In genomic region chr11:75499423-75500305, GRCh38 we compare ENCODE assay signal across 9 cellular contexts. TPM values are rescaled to one million over a fixed set of nuclear protein-coding genes. Genes with fewer than 3 reads are reported as not detected.
A peak's percentile ranks its signal among the peaks of the same experiment; 100 is the strongest.
DNase-seq lines count a peak whose midpoint lies in the region; ATAC-seq and TF ChIP-seq lines count a peak whose summit lies in the region.
"Had no signal": no experiment of that assay in that cellular context is flagged by ENCODE, and none has a peak within 500 bp of the region (broad histone marks: within the 10 kb centered on the region; RNA-seq: fewer than 3 reads in every experiment).

No MANE protein-coding gene starts in this region.

- WGBS in mammary epithelial cell (ENCODE audit: low coverage, missing lambda C conversion rate) = 52% methylated on average over 7 of the region's 8 CpGs
- WGBS in tibial nerve, 2 donors = 60 to 64% methylated on average over 8 of the region's 8 CpGs

- H3K27me3 ChIP-seq in mammary epithelial cell (ENCODE audit: insufficient read depth, low read length) (no peaks in the 10 kb centered on the region), tibial nerve (no peaks in the 10 kb centered on the region)

- no peak for TF ChIP-seq POLR2A in tibial nerve (IDR thresholded peaks at IDR 0.05)

- DNase-seq in HS-5 (ENCODE audit: low read depth) (peak; percentile 95), mammary epithelial cell (peak; percentile 73), kidney glomerular epithelial cell (lab: John Stamatoyannopoulos, UW) (peak; percentile 46), tibial nerve (ENCODE audit: low spot score in 2 of 2) (peak; percentile 76 to 81), CD14-positive monocyte (ENCODE audit: low spot score) (no peak), NCI-H146 treated with DMSO at 0.1 percent for 48 hours (lab: John Stamatoyannopoulos, UW; ENCODE audit: unreplicated experiment) (no peak)
- DNase-seq in natural killer cell treated with Interleukin-12 subunit alpha and Interleukin-12 subunit beta and Interleukin-15 and Interleukin-18, amount 100 ng/mL, for 72 hours (ENCODE audit: low spot score) = no peak
- DNase-seq: NCI-H146 had no signal

- H3K4me1 Mint-ChIP-seq in CD14-positive monocyte = peaks cover 33% of the 10 kb centered on the region
- peaks cover 12 to 16% of the 10 kb centered on the region in 2 donors for H3K4me1 Mint-ChIP-seq in natural killer cell treated with Interleukin-12 subunit alpha and Interleukin-12 subunit beta and Interleukin-15 and Interleukin-18, amount 100 ng/mL, for 72 hours (ENCODE audit: low read depth in 2 of 2)

- H3K36me3 Mint-ChIP-seq in CD14-positive monocyte = peaks cover 0 to 1% of the 10 kb centered on the region in 2 donors
- H3K36me3 Mint-ChIP-seq in natural killer cell treated with Interleukin-12 subunit alpha and Interleukin-12 subunit beta and Interleukin-15 and Interleukin-18, amount 100 ng/mL, for 72 hours = no peaks in the 10 kb centered on the region

- CTCF ChIA-PET in mammary epithelial cell (lab: Charles Lee; ENCODE audit: low non-redundant PET) = no interaction called here

- H3K36me3 ChIP-seq in mammary epithelial cell (ENCODE audit: insufficient read depth, low read length) (no peaks in the 10 kb centered on the region), tibial nerve (no peaks in the 10 kb centered on the region)

- H3K9ac ChIP-seq in mammary epithelial cell (ENCODE audit: insufficient read depth, low read length) = no peak overlapping the region

- peak in 1 of 2 donors; percentile 88 for TF ChIP-seq EP300 in tibial nerve (IDR thresholded peaks at IDR 0.05)

- no TSS peak for BruUV-seq in mammary epithelial cell (replicated peaks; lab: Mats Ljungman, UMichigan)

- no peak overlapping the region for H3K4me3 Mint-ChIP-seq in CD14-positive monocyte
- H3K4me3 Mint-ChIP-seq in natural killer cell treated with Interleukin-12 subunit alpha and Interleukin-12 subunit beta and Interleukin-15 and Interleukin-18, amount 100 ng/mL, for 72 hours = no peak overlapping the region

- H3K4me1 ChIP-seq in mammary epithelial cell (ENCODE audit: insufficient read depth, low read length) (peaks cover 32% of the 10 kb centered on the region), tibial nerve (peaks cover 0 to 60% (median 11%) of the 10 kb centered on the region in 4 donors)

- in situ Hi-C loops in mammary epithelial cell (cut with MboI; ENCODE audit: low sequenced_read_pairs in 2 of 2) = no loop called here

- H3K4me3 ChIP-seq in mammary epithelial cell (replicated peaks in 1 of 3; ENCODE audit: insufficient read depth in 1 of 3, low read depth in 2 of 3, low read length in 3 of 3) = no peak overlapping the region
- H3K4me3 ChIP-seq in tibial nerve = no peak overlapping the region

- TF ChIP-seq CTCF in mammary epithelial cell (conservative IDR thresholded peaks at IDR 0.05 in 1 of 2, IDR thresholded peaks at IDR 0.05 in 1 of 2; ENCODE audit: extremely low read depth in 1 of 2, insufficient read depth in 1 of 2, low read depth in 1 of 2, low read length in 2 of 2) (no peak), tibial nerve (IDR thresholded peaks at IDR 0.05) (no peak), CD14-positive monocyte (IDR thresholded peaks at IDR 0.05) (no peak)

- intact Hi-C loops in mammary epithelial cell (cut with micrococcal nuclease) (no loop called here), CD14-positive monocyte (cut with micrococcal nuclease) (no loop called here)

- H3K27ac Mint-ChIP-seq in CD14-positive monocyte = peak overlapping the region in 2 of 7 donors; percentile 38 to 55
- H3K27ac Mint-ChIP-seq in natural killer cell treated with Interleukin-12 subunit alpha and Interleukin-12 subunit beta and Interleukin-15 and Interleukin-18, amount 100 ng/mL, for 72 hours = no peak overlapping the region

- H3K79me2 ChIP-seq in mammary epithelial cell (ENCODE audit: insufficient read depth, low read length) = no peaks in the 10 kb centered on the region

- H3K4me2 ChIP-seq in mammary epithelial cell (ENCODE audit: insufficient read depth, low read depth, low read length) = peak overlapping the region; percentile 15

- no peaks in the 10 kb centered on the region for H3K9me3 Mint-ChIP-seq in CD14-positive monocyte
- no peaks in the 10 kb centered on the region for H3K9me3 Mint-ChIP-seq in natural killer cell treated with Interleukin-12 subunit alpha and Interleukin-12 subunit beta and Interleukin-15 and Interleukin-18, amount 100 ng/mL, for 72 hours

- H3K9me3 ChIP-seq in mammary epithelial cell (replicated peaks; ENCODE audit: insufficient read depth, low read length) (no peaks in the 10 kb centered on the region), tibial nerve (no peaks in the 10 kb centered on the region)

- H4K20me1 ChIP-seq in mammary epithelial cell (ENCODE audit: insufficient read depth, low read length) = no peaks in the 10 kb centered on the region

- peaks cover 0 to 2% (median 1%) of the 10 kb centered on the region in 3 donors for H3K27me3 Mint-ChIP-seq in CD14-positive monocyte (ENCODE audit: low read depth in 3 of 3)
- peaks cover 0 to 4% of the 10 kb centered on the region in 2 donors for H3K27me3 Mint-ChIP-seq in natural killer cell treated with Interleukin-12 subunit alpha and Interleukin-12 subunit beta and Interleukin-15 and Interleukin-18, amount 100 ng/mL, for 72 hours

- peak overlapping the region; percentile 53 for H2AFZ ChIP-seq in mammary epithelial cell (ENCODE audit: low read depth, low read length)

- H3K27ac ChIP-seq in mammary epithelial cell (ENCODE audit: insufficient read depth, low read depth, low read length) = peak overlapping the region; percentile 17
- H3K27ac ChIP-seq in tibial nerve = peak overlapping the region; percentile 9 to 85 (median 53)

- dilution Hi-C loops in mammary epithelial cell (cut with HindIII; ENCODE audit: low sequenced_read_pairs) = no loop called here

- ATAC-seq in HG03139 (IDR thresholded peaks at IDR 0.05; ENCODE audit: unreplicated experiment) = no peak
- no peak for ATAC-seq in natural killer cell treated with Interleukin-12 subunit alpha and Interleukin-12 subunit beta and Interleukin-15 and Interleukin-18, amount 100 ng/mL, for 72 hours

RNA-seq across cellular contexts. Expression of gene GDPD5, which starts 26.1 kb away (rescaled TPM):
- total RNA-seq in mammary epithelial cell (10 to 100 TPM in 1 of 2 donors, 1 to 10 TPM in 1; 9.5 to 13.3 TPM), tibial nerve (100 to 1,000 TPM in 2 of 4 donors, 10 to 100 TPM in 2; 92.2 to 122 (median 101) TPM)
- polyA plus RNA-seq in mammary epithelial cell (4.4 TPM), CD14-positive monocyte (1 to 10 TPM; 4.9 to 7.6 TPM)
- polyA minus RNA-seq in mammary epithelial cell = 5.9 TPM
- 10 to 100 TPM in 1 of 2 donors, 1 to 10 TPM in 1; 7.2 to 28.2 TPM for total RNA-seq in natural killer cell treated with Interleukin-12 subunit alpha and Interleukin-12 subunit beta and Interleukin-15 and Interleukin-18, amount 100 ng/mL, for 72 hours

Comparison
In these comparisons a context has a peak if more than half of its experiments do, and no peak if none do; other contexts are left out.
1. DNase-seq: peak in HS-5 (single experiment), mammary epithelial cell (single experiment), kidney glomerular epithelial cell (single experiment) and tibial nerve (2 of 2); none in CD14-positive monocyte (single experiment), natural killer cell treated with Interleukin-12 subunit alpha and Interleukin-12 subunit beta and Interleukin-15 and Interleukin-18, amount 100 ng/mL, for 72 hours (single experiment) and NCI-H146 treated with DMSO at 0.1 percent for 48 hours (single experiment).